Comparison of ENCODE assay signal across 8 cellular contexts in the genomic region with DNA sequence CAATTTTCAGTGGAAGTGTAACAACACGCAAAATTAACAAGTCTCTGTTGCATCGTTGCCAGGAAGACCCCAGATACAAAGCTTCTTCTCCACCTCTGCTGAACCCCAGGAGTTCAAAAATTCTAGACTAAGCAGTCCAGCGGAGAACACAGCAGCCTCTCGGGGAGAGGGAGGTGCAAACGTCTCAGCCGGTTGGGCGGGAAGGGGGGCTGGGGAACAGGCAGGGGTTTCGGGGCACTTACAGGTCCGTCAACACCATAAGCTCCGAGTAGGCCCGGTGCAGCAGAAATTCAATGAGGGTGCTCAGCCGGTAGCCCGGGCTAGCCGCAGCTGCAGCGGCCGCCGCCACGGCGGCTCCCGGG. TPM values are rescaled to one million over a fixed set of nuclear protein-coding genes. Genes with fewer than 3 reads are reported as not detected.
DNase-seq lines count a peak whose midpoint lies in the region; ATAC-seq and TF ChIP-seq lines count a peak whose summit lies in the region.

No MANE protein-coding gene starts in this region.

- H4K20me1 ChIP-seq in GM23248 (ENCODE audit: insufficient read depth) = no peaks in the 10 kb centered on the region

- H3K4me3 Mint-ChIP-seq in memory B cell = peak overlapping the region; percentile 64
- H3K4me3 Mint-ChIP-seq in stimulated activated naive CD8-positive, alpha-beta T cell treated with anti-CD3 and anti-CD28 coated beads, Interleukin-15, amount 100 ng/mL, for 72 hours = peak overlapping the region; percentile 21 to 77

- H3K36me3 ChIP-seq in GM23248 (ENCODE audit: low read depth) = no peaks in the 10 kb centered on the region
- no peaks in the 10 kb centered on the region for H3K36me3 ChIP-seq in SJSA1

- H3K9ac ChIP-seq in GM23248 = peak overlapping the region; percentile 96

- DNase-seq in ACHN = peak; percentile 10
- DNase-seq in GM23248 = peak; percentile 45
- DNase-seq in SJSA1 (ENCODE audit: low read depth in 1 of 2, low spot score in 2 of 2) = no peak
- no peak for DNase-seq in memory B cell (ENCODE audit: low spot score in 2 of 2)
- DNase-seq in stimulated activated naive CD8-positive, alpha-beta T cell treated with anti-CD3 and anti-CD28 coated beads, Interleukin-15, amount 100 ng/mL, for 72 hours = peak in 1 of 2 donors; percentile 26
- DNase-seq in CD1c-positive myeloid dendritic cell (ENCODE audit: extremely low spot score) = no peak
- no peak for DNase-seq in GM13976 (ENCODE audit: low spot score)

- H3K4me1 ChIP-seq in GM23248 (ENCODE audit: insufficient read depth) (peaks cover 8% of the 10 kb centered on the region; the same call in 1 of the 2 replicates), SJSA1 (replicated peaks) (peaks cover 8% of the 10 kb centered on the region)

- H2AFZ ChIP-seq in GM23248 = peak overlapping the region; percentile 72

- no peaks in the 10 kb centered on the region for H3K9me3 Mint-ChIP-seq in memory B cell
- no peaks in the 10 kb centered on the region for H3K9me3 Mint-ChIP-seq in stimulated activated naive CD8-positive, alpha-beta T cell treated with anti-CD3 and anti-CD28 coated beads, Interleukin-15, amount 100 ng/mL, for 72 hours

- H3K27me3 Mint-ChIP-seq in memory B cell = no peaks in the 10 kb centered on the region
- no peaks in the 10 kb centered on the region for H3K27me3 Mint-ChIP-seq in stimulated activated naive CD8-positive, alpha-beta T cell treated with anti-CD3 and anti-CD28 coated beads, Interleukin-15, amount 100 ng/mL, for 72 hours

- WGBS in GM23248 (ENCODE audit: low coverage in 1 of 2, low lambda C conversion rate in 2 of 2, missing lambda C conversion rate in 2 of 2), 2 experiments = 0 to 4% methylated on average over 4 to 11 of the region's 20 CpGs

- no peaks in the 10 kb centered on the region for H3K9me2 ChIP-seq in GM23248 (ENCODE audit: insufficient read depth)

- peak overlapping the region; percentile 80 for H3K4me2 ChIP-seq in GM23248 (ENCODE audit: unreplicated experiment)

- H3K4me1 Mint-ChIP-seq in memory B cell = peaks cover 30% of the 10 kb centered on the region
- peaks cover 41% of the 10 kb centered on the region for H3K4me1 Mint-ChIP-seq in stimulated activated naive CD8-positive, alpha-beta T cell treated with anti-CD3 and anti-CD28 coated beads, Interleukin-15, amount 100 ng/mL, for 72 hours

- H3K36me3 Mint-ChIP-seq in memory B cell = peaks cover 2% of the 10 kb centered on the region

- no peak for TF ChIP-seq CTCF in GM13976 (IDR thresholded peaks at IDR 0.05; ENCODE audit: borderline replicate concordance, control extremely low read depth, extremely low read depth, insufficient read depth, missing control alignments)

- peak overlapping the region; percentile 98 for H3K27ac Mint-ChIP-seq in memory B cell
- peak overlapping the region; percentile 12 to 80 for H3K27ac Mint-ChIP-seq in stimulated activated naive CD8-positive, alpha-beta T cell treated with anti-CD3 and anti-CD28 coated beads, Interleukin-15, amount 100 ng/mL, for 72 hours

- H3F3A ChIP-seq in GM23248 (ENCODE audit: insufficient read depth) = peaks cover 3% of the 10 kb centered on the region; the same call in 1 of the 2 replicates

- peaks cover 53% of the 10 kb centered on the region for H3K79me2 ChIP-seq in GM23248 (ENCODE audit: insufficient read depth)

- H3K27ac ChIP-seq in GM23248 (peak overlapping the region; percentile 99), SJSA1 (peak overlapping the region; percentile 85), cingulate gyrus (ENCODE audit: low read depth, low read length) (peak overlapping the region; percentile 88)

- in situ Hi-C loops in ACHN (cut with HindIII; ENCODE audit: low pct_ligation_motif_present, low pct_unique_long_range_greater_than_20kb, low sequenced_read_pairs) (no loop called here), GM23248 (cut with MboI) (no loop called here), GM13976 (cut with MboI; ENCODE audit: low sequenced_read_pairs, unreplicated experiment) (no loop called here)

- no peaks in the 10 kb centered on the region for H3K9me3 ChIP-seq in GM23248 (ENCODE audit: low read depth)
- no peaks in the 10 kb centered on the region for H3K9me3 ChIP-seq in SJSA1 (replicated peaks)

- H3K4me3 ChIP-seq in GM23248 (peak overlapping the region; percentile 88), SJSA1 (peak overlapping the region; percentile 80)

- H3K27me3 ChIP-seq in GM23248 (replicated peaks; ENCODE audit: insufficient read depth) (no peaks in the 10 kb centered on the region), SJSA1 (replicated peaks) (no peaks in the 10 kb centered on the region)

- ATAC-seq in memory B cell (ENCODE audit: low read depth) = no peak
- peak; percentile 24 for ATAC-seq in stimulated activated naive CD8-positive, alpha-beta T cell treated with anti-CD3 and anti-CD28 coated beads, Interleukin-15, amount 100 ng/mL, for 72 hours

RNA-seq across cellular contexts. Expression of a gene that starts 0.4 kb away (rescaled TPM):
- 10.0 and 34.7 TPM in 2 replicates for total RNA-seq in GM23248 (2014; rRNA removed; shearing (Covaris generic))
- 11.5 and 13.3 TPM in 2 replicates for polyA plus RNA-seq in GM23248 (2016; fragmentation: Nextera tagmentation; extraction: Ambion mirVana)
- total RNA-seq in SJSA1 (2014; rRNA removed; shearing (Covaris generic)) = 9.0 and 18.9 TPM in 2 replicates

Comparison
In these comparisons a context has a peak if more than half of its experiments do, and no peak if none do; other contexts are left out.
1. DNase-seq: peak in ACHN (single experiment) and GM23248 (single experiment); none in SJSA1 (0 of 2), memory B cell (0 of 2), CD1c-positive myeloid dendritic cell (single experiment) and GM13976 (single experiment).
2. Peak in every context shown above with its lines, with median percentiles within 50 percentile points of each other: H3K27ac ChIP-seq.